ENCODE assay signal across 1 cellular context in genomic region chr5:80125962-80126480, GRCh38.
TF ChIP-seq lines count a peak whose summit lies in the region.

No MANE protein-coding gene starts in this region.

TF ChIP-seq in GM23338, 12 proteins besides CTCF, POLR2A, EP300 and RAD21 (continued from another document):
- no peak for TF ChIP-seq REST (IDR thresholded peaks at IDR 0.05; ENCODE audit: unreplicated experiment)
